Comparison of ENCODE assay signal across 15 cellular contexts in the genomic region with DNA sequence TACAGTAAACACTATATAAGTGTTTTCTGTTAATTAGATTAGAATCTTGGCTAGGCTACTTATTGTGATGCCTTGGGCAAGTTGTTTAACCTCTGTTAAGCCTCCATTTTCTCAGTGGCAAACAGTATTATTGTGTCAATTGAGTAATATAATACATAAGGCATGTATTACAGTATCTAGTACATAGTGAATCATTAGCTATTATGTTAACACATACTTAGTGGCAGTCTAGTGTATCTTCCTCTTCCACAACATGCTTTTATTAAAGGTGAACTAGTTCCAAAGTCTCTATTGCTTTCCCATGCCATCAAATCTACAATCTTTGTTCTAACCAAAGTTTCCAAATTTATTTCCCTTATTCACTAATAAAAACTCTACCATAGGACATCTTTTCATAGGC.
"Had no signal": no experiment of that assay in that cellular context is flagged by ENCODE, and none has a peak within 500 bp of the region (broad histone marks: within the 10 kb centered on the region; RNA-seq: fewer than 3 reads in every experiment).

No MANE protein-coding gene starts in this region.

- H3K27me3 ChIP-seq: adrenal gland, esophagus squamous epithelium, thyroid gland, vagina had no signal

- DNase-seq: activated CD4-positive, alpha-beta T cell treated with anti-CD3 and anti-CD28 coated beads, Interleukin-2, amount 10 ng/mL, durations not matched to agents 7 days and 5 days; activated CD8-positive, alpha-beta memory T cell treated with anti-CD3 and anti-CD28 coated beads for 24 hours; activated naive CD4-positive, alpha-beta T cell treated with anti-CD3 and anti-CD28 coated beads for 36 hours; adrenal gland; esophagus squamous epithelium; foreskin fibroblast; left ventricle myocardium inferior; midbrain; naive B cell; thyroid gland had no signal

- H3K9ac ChIP-seq: parathyroid adenoma had no signal

- H3K27ac ChIP-seq: adrenal gland, left ventricle myocardium inferior, parathyroid adenoma, thyroid gland, vagina had no signal

- ATAC-seq: activated T-helper 17 cell treated with anti-CD3 and anti-CD28 coated beads, Interleukin-2, amount 50 U/mL, for 72 hours; WTC11 had no signal

- H3K79me2 ChIP-seq: parathyroid adenoma had no signal

- H2AFZ ChIP-seq: parathyroid adenoma had no signal

- H3K9me3 ChIP-seq: esophagus squamous epithelium, left ventricle myocardium inferior, thyroid gland, vagina had no signal

- H3K36me3 ChIP-seq: adrenal gland, esophagus squamous epithelium, left ventricle myocardium inferior, thyroid gland, vagina had no signal

- H3K4me1 ChIP-seq: adrenal gland, esophagus squamous epithelium, left ventricle myocardium inferior, parathyroid adenoma, thyroid gland, vagina had no signal

- H3K4me2 ChIP-seq: smooth muscle cell had no signal

- H3K4me3 ChIP-seq: adrenal gland, esophagus squamous epithelium, left ventricle myocardium inferior, smooth muscle cell, thyroid gland, vagina had no signal
